In the genomic region with DNA sequence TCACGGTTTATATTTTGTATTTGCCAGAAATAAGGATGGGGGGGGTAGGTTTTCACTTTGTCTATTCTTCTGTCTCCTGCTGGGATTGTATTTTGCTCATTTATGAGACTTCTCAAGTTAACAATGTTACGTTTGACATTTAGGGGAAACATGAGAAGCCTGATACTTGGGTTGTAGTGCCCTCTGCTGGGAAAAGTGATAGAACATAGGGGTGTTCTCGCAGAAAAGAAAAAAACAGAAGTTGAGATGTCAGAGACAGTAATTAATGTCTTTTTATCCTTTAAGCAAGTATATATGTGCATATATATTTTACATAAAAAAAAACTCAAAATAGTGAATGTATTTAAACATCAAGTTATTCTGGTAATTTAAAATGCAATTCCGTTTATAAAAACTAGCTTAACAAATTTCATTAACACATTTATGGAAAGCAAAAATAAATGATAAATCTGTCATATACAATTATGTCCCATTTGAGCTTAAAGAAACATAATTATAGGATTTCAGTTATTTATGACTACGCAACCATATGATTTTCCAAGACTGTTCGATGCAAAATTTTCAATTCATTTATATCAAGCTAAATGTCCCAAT, we compare ENCODE assay signal across 8 cellular contexts. TPM values are rescaled to one million over a fixed set of nuclear protein-coding genes. Genes with fewer than 3 reads are reported as not detected.
DNase-seq lines count a peak whose midpoint lies in the region; FAIRE-seq and TF ChIP-seq lines count a peak whose summit lies in the region.

No MANE protein-coding gene starts in this region.

- FAIRE-seq in A204.1 (lab: Jason Lieb, UNC), result peak; percentile 94
- FAIRE-seq in G401.6 (lab: Jason Lieb, UNC), result peak; percentile 92
- peak; percentile 84 for FAIRE-seq in endothelial cell of umbilical vein (lab: Jason Lieb, UNC)

- no peak overlapping the region for H3K4me2 ChIP-seq in endothelial cell of umbilical vein (ENCODE audit: insufficient read depth, low read length)

- H3K4me1 ChIP-seq in HEK293 (ENCODE audit: control insufficient read depth, insufficient read depth, low read length) (no peaks in the 10 kb centered on the region), endothelial cell of umbilical vein (ENCODE audit: control insufficient read depth, extremely low read depth, insufficient read depth, low read length) (no peaks in the 10 kb centered on the region)

- BruUV-seq in endothelial cell of umbilical vein (replicated peaks; lab: Mats Ljungman, UMichigan), result no TSS peak

- intact Hi-C loops in endothelial cell of umbilical vein (cut with micrococcal nuclease), result loop anchor here (1.0 to 2.0 kb wide), 6 partner anchors 187 to 631 kb away; a partner anchor contains a TSS

- H3K27me3 Mint-ChIP-seq in neural crest cell (ENCODE audit: low read depth), result peaks cover 3% of the 10 kb centered on the region

- no peaks in the 10 kb centered on the region for H3K79me2 ChIP-seq in endothelial cell of umbilical vein (ENCODE audit: control insufficient read depth, insufficient read depth, low read length)

- no peak overlapping the region for H3K4me3 Mint-ChIP-seq in neural crest cell

- H2AFZ ChIP-seq in endothelial cell of umbilical vein (ENCODE audit: low read depth, low read length), result no peak overlapping the region

- TF ChIP-seq POLR2A in endothelial cell of umbilical vein (IDR thresholded peaks at IDR 0.05; ENCODE audit: low read depth, low read length), result no peak

- H3K9me3 Mint-ChIP-seq in neural crest cell, result no peaks in the 10 kb centered on the region

- no peak overlapping the region for H3K4me3 ChIP-seq in HEK293 (ENCODE audit: low read depth, low read length)
- no peak overlapping the region for H3K4me3 ChIP-seq in endothelial cell of umbilical vein (replicated peaks in 1 of 3; ENCODE audit: insufficient read depth in 1 of 3, low read depth in 1 of 3, low read length in 3 of 3)

- CTCF ChIA-PET in HEK293 (lab: Yijun Ruan, JAX), result interaction anchor here (0.5 to 2.1 kb wide), 13 partner anchors 13 to 997 kb away, joined by 3 to 19 read pairs (median 3); no protein-coding TSS in a partner anchor
- CTCF ChIA-PET in endothelial cell of umbilical vein (lab: Charles Lee), result interaction anchor here (0.6 to 2.6 kb wide), 14 partner anchors 9 to 429 kb away, joined by 3 to 22 read pairs (median 4); no protein-coding TSS in a partner anchor

- DNase-seq in MV-4-11 (lab: John Stamatoyannopoulos, UW) (peak; percentile 53), SK-N-DZ (ENCODE audit: low spot score) (peak; percentile 51), endothelial cell of umbilical vein (ENCODE audit: low read depth, low spot score) (peak; percentile 67), neural crest cell (ENCODE audit: low read depth, low spot score) (peak; percentile 58), activated T-cell treated with anti-CD3 and anti-CD28 coated beads for 4 hours (no peak)

- POLR2A ChIA-PET in HEK293 (lab: Yijun Ruan, JAX), result no interaction called here
- POLR2A ChIA-PET in endothelial cell of umbilical vein (lab: Charles Lee), result no interaction called here

- dilution Hi-C loops in endothelial cell of umbilical vein (cut with MboI; ENCODE audit: extremely low pct_ligation_motif_present, low sequenced_read_pairs), result no loop called here

- no peaks in the 10 kb centered on the region for H3K4me1 Mint-ChIP-seq in neural crest cell

- no peak overlapping the region for H3K27ac Mint-ChIP-seq in neural crest cell (ENCODE audit: unreplicated experiment)

- H3K36me3 Mint-ChIP-seq in neural crest cell (ENCODE audit: low read depth), result no peaks in the 10 kb centered on the region

- TF ChIP-seq CTCF in HEK293 (tag by site-specific recombination; IDR thresholded peaks at IDR 0.05) (no peak), endothelial cell of umbilical vein (IDR thresholded peaks at IDR 0.05; ENCODE audit: extremely low read depth in 1 of 2, insufficient read depth in 1 of 2, low read depth in 1 of 2, low read length in 2 of 2) (peak; percentile 23 to 39), neural crest cell (conservative IDR thresholded peaks at IDR 0.05) (peak; percentile 87)

- H3K9me1 ChIP-seq in endothelial cell of umbilical vein (replicated peaks; ENCODE audit: control insufficient read depth, extremely low read depth, insufficient read depth, low read length), result no peaks in the 10 kb centered on the region

- H4K20me1 ChIP-seq in endothelial cell of umbilical vein (replicated peaks; ENCODE audit: control insufficient read depth, extremely low read depth, insufficient read depth, low read length), result no peaks in the 10 kb centered on the region

- H3K36me3 ChIP-seq in HEK293 (ENCODE audit: control insufficient read depth in 2 of 2, insufficient read depth in 1 of 2, low read length in 2 of 2) (no peaks in the 10 kb centered on the region), endothelial cell of umbilical vein (ENCODE audit: control insufficient read depth in 2 of 2, extremely low read depth in 1 of 2, insufficient read depth in 2 of 2, low read length in 2 of 2) (no peaks in the 10 kb centered on the region)

- no peak overlapping the region for H3K9ac ChIP-seq in endothelial cell of umbilical vein (replicated peaks; ENCODE audit: extremely low read depth, insufficient read depth, low read length)

- H3K27ac ChIP-seq in HEK293 (ENCODE audit: extremely low read depth, low read depth, low read length), result no peak overlapping the region
- H3K27ac ChIP-seq in endothelial cell of umbilical vein (ENCODE audit: insufficient read depth, low read depth, low read length), result no peak overlapping the region

- no peaks in the 10 kb centered on the region for H3K27me3 ChIP-seq in endothelial cell of umbilical vein (ENCODE audit: control insufficient read depth in 2 of 2, insufficient read depth in 2 of 2, low read length in 2 of 2)

- H3K9me3 ChIP-seq in HEK293 (ENCODE audit: control insufficient read depth, insufficient read depth, low read depth, low read length) (no peaks in the 10 kb centered on the region), endothelial cell of umbilical vein (replicated peaks; ENCODE audit: control insufficient read depth, insufficient read depth, low read length) (no peaks in the 10 kb centered on the region)

TF ChIP-seq in HEK293, 187 proteins besides CTCF, POLR2A, EP300 and RAD21:
- TF ChIP-seq ZNF23 (tag by site-specific recombination; IDR thresholded peaks at IDR 0.05; ENCODE audit: borderline replicate concordance) (no peak), SCRT1 (tag by site-specific recombination; IDR thresholded peaks at IDR 0.05; ENCODE audit: borderline replicate concordance) (no peak), SP2 (tag by site-specific recombination; IDR thresholded peaks at IDR 0.05) (no peak), ZNF747 (tag by site-specific recombination; IDR thresholded peaks at IDR 0.05) (no peak), ZNF654 (tag by site-specific recombination; IDR thresholded peaks at IDR 0.05; ENCODE audit: low read depth) (peak; percentile 84), SCRT2 (tag by site-specific recombination; IDR thresholded peaks at IDR 0.05) (no peak), GLI4 (tag by site-specific recombination; IDR thresholded peaks at IDR 0.05) (no peak)
TF ChIP-seq in HEK293: peak in this region for 1.

TF ChIP-seq in endothelial cell of umbilical vein, 7 proteins besides CTCF, POLR2A, EP300 and RAD21:
- TF ChIP-seq EZH2 (IDR thresholded peaks at IDR 0.05; ENCODE audit: borderline replicate concordance, low read depth, low read length, severe bottlenecking), result no peak
- TF ChIP-seq MYC (IDR thresholded peaks at IDR 0.05; ENCODE audit: low read depth, low read length), result no peak
- TF ChIP-seq FOS (IDR thresholded peaks at IDR 0.05; ENCODE audit: borderline replicate concordance, insufficient read depth, low read length), result no peak
- TF ChIP-seq, protein P1, sequence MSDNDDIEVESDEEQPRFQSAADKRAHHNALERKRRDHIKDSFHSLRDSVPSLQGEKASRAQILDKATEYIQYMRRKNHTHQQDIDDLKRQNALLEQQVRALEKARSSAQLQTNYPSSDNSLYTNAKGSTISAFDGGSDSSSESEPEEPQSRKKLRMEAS (IDR thresholded peaks at IDR 0.05; ENCODE audit: insufficient read depth, insufficient read length), result no peak
- no peak for TF ChIP-seq GATA2 (IDR thresholded peaks at IDR 0.05; ENCODE audit: insufficient read depth, insufficient read length, low read depth, low read length)
- no peak for TF ChIP-seq POLR2AphosphoS5 (IDR thresholded peaks at IDR 0.05; ENCODE audit: insufficient read depth, low read depth, low read length)
- TF ChIP-seq JUN (IDR thresholded peaks at IDR 0.05; ENCODE audit: borderline replicate concordance, insufficient read depth, insufficient read length, low read depth), result no peak

RNA-seq across cellular contexts. Expression of a gene that starts 46.0 kb away (rescaled TPM):
- not detected in 2 replicates for polyA plus RNA-seq in SK-N-DZ (2014; cell fraction: cytosol; rRNA removed)
- polyA plus RNA-seq in SK-N-DZ (2014; cell fraction: nucleus; rRNA removed), result not detected in 2 replicates
- total RNA-seq in endothelial cell of umbilical vein, result not detected in 2 replicates
- polyA plus RNA-seq in endothelial cell of umbilical vein, result not detected in 2 replicates
- polyA plus RNA-seq in endothelial cell of umbilical vein (2011; cell fraction: cytosol; rRNA removed), result not detected in 2 replicates
- polyA plus RNA-seq in endothelial cell of umbilical vein (2011; cell fraction: nucleus; rRNA removed), result not detected in 2 replicates
- not detected in 2 replicates for polyA plus RNA-seq in endothelial cell of umbilical vein (2012)
- polyA minus RNA-seq in endothelial cell of umbilical vein, result not detected in 2 replicates
- not detected for polyA minus RNA-seq in endothelial cell of umbilical vein (2011; cell fraction: cytosol; rRNA and poly(A)+ RNA removed)
- not detected in 2 replicates for polyA minus RNA-seq in endothelial cell of umbilical vein (2011; cell fraction: nucleus; rRNA and poly(A)+ RNA removed)
- total RNA-seq in neural crest cell, result not detected in 2 replicates
